ENCODE assay signal across 6 cellular contexts in genomic region chr17:47773664-47774063, GRCh38. TPM values are rescaled to one million over a fixed set of nuclear protein-coding genes. Genes with fewer than 3 reads are reported as not detected.
"Had no signal": no experiment of that assay in that cellular context is flagged by ENCODE, and none has a peak within 500 bp of the region (broad histone marks: within the 10 kb centered on the region; RNA-seq: fewer than 3 reads in every experiment).

No MANE protein-coding gene starts in this region.

RNA-seq across cellular contexts. Expression of gene TBX21, which starts 40.6 kb away (rescaled TPM):
- total RNA-seq: HT1080, LHCN-M2, MCF 10A, OCI-LY7, PC-3, SJSA1 had no signal

RNA-seq across cellular contexts. Expression of gene LRRC46, which starts 57.8 kb away (rescaled TPM):
- total RNA-seq: SJSA1 had no signal
